In the genomic region with DNA sequence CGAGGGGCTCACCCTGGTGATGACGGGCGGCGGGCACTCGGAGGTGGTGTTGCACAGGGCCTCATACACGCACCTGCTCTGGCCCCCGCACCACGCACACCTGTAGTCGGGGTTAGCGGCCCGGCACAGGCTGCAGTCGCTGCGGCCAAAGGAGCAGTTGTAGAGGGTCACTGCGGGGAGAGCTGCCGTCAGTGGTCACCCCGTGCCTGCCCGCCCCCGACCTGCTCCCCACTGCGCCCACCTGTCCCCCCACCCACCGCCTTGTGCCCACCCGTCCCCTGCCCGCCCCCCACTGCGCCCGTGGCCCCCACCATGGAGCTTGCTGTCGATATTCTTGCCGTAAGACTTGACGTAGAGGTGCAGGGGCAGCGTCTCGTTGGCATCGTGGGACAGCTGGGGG, we compare ENCODE assay signal across 25 cellular contexts.
"Had no signal": no experiment of that assay in that cellular context is flagged by ENCODE, and none has a peak within 500 bp of the region (broad histone marks: within the 10 kb centered on the region; RNA-seq: fewer than 3 reads in every experiment).

No MANE protein-coding gene starts in this region.

- H3K4me1 ChIP-seq: neural progenitor cell, uterus had no signal

- H3K9me3 ChIP-seq: left ventricle myocardium inferior, ovary, prostate gland, right atrium auricular region, suprapubic skin, thoracic aorta, tibial artery, uterus had no signal

- H3K4me2 ChIP-seq: hepatocyte, neural progenitor cell had no signal

- H3K4me3 ChIP-seq: hepatocyte, left ventricle myocardium inferior, lung, neural progenitor cell, ovary, prostate gland, right atrium auricular region, skin epidermis, suprapubic skin, thoracic aorta, tibial artery, uterus had no signal

- H3K27me3 ChIP-seq: hepatocyte, neural progenitor cell, ovary, right atrium auricular region, suprapubic skin, tibial artery, uterus had no signal

- H3K9ac ChIP-seq: neural progenitor cell had no signal

- DNase-seq: islet precursor cell; left ventricle myocardium inferior; mesendoderm; naive B cell; natural killer cell; nephron progenitor cell; ovary; posterior cingulate gyrus; stimulated activated CD4-positive, alpha-beta T cell treated with anti-CD3 and anti-CD28 coated beads, Interleukin-12 subunit alpha, Interleukin-12 subunit beta, amount 100 ng/mL, for 4 hours; stimulated activated CD4-positive, alpha-beta T cell treated with anti-CD3 and anti-CD28 coated beads, Interleukin-15, amount 100 ng/mL, for 24 hours; stimulated activated CD4-positive, alpha-beta T cell treated with anti-CD3 and anti-CD28 coated beads, Interleukin-2, amount 100 ng/mL, for 24 hours; stimulated activated CD4-positive, alpha-beta T cell treated with anti-CD3 and anti-CD28 coated beads, Interleukin-4, amount 100 ng/mL, for 1 hour; stimulated activated naive B cell treated with anti-CD40 and anti-IgM and Interleukin-4, amounts not matched to agents 10 μg/mL and 1 μg/mL and 100 μg/mL, for 72 hours; stimulated activated naive CD8-positive, alpha-beta T cell treated with anti-CD3 and anti-CD28 coated beads, Interleukin-15, Interleukin-2, amounts not matched to agents 100 U/mL and 50 U/mL, for 24 hours; tibial artery; uterus had no signal

- ATAC-seq: natural killer cell; sciatic nerve; stimulated activated naive B cell treated with anti-CD40 and anti-IgM and Interleukin-4, amounts not matched to agents 10 μg/mL and 1 μg/mL and 100 μg/mL, for 72 hours; stimulated activated naive CD8-positive, alpha-beta T cell treated with anti-CD3 and anti-CD28 coated beads, Interleukin-15, Interleukin-2, amounts not matched to agents 100 U/mL and 50 U/mL, for 24 hours had no signal

- H2AFZ ChIP-seq: hepatocyte, neural progenitor cell had no signal

- H3K36me3 ChIP-seq: neural progenitor cell, ovary, uterus had no signal

- H3K27ac ChIP-seq: left ventricle myocardium inferior, neural progenitor cell, ovary, suprapubic skin, thoracic aorta, tibial artery, uterus had no signal
